22 cellular contexts compared by ENCODE assay signal in genomic region chr12:15346488-15346887, GRCh38. TPM values are rescaled to one million over a fixed set of nuclear protein-coding genes. Genes with fewer than 3 reads are reported as not detected.
DNase-seq lines count a peak whose midpoint lies in the region; ATAC-seq, FAIRE-seq and TF ChIP-seq lines count a peak whose summit lies in the region.
"Had no signal": no experiment of that assay in that cellular context is flagged by ENCODE, and none has a peak within 500 bp of the region (broad histone marks: within the 10 kb centered on the region; RNA-seq: fewer than 3 reads in every experiment).

No MANE protein-coding gene starts in this region.

- H3K27ac Mint-ChIP-seq in MCF 10A (ENCODE audit: low read depth, unreplicated experiment) = peak overlapping the region; percentile 16
- no peak overlapping the region for H3K27ac Mint-ChIP-seq in activated CD4-positive, alpha-beta memory T cell treated with anti-CD3 and anti-CD28 coated beads for 36 hours
- H3K27ac Mint-ChIP-seq: CD4-positive, alpha-beta memory T cell had no signal

- H3K27ac ChIP-seq in mammary epithelial cell (ENCODE audit: insufficient read depth, low read depth, low read length) = no peak overlapping the region
- H3K27ac ChIP-seq: A549, GM23248 had no signal

- H3K36me3 Mint-ChIP-seq in MCF 10A (ENCODE audit: insufficient read depth, unreplicated experiment) = no peaks in the 10 kb centered on the region
- no peaks in the 10 kb centered on the region for H3K36me3 Mint-ChIP-seq in activated CD4-positive, alpha-beta memory T cell treated with anti-CD3 and anti-CD28 coated beads for 36 hours
- H3K36me3 Mint-ChIP-seq: CD4-positive, alpha-beta memory T cell had no signal

- 68% methylated on average over 3 of the region's 3 CpGs for WGBS in mammary epithelial cell (ENCODE audit: low coverage, missing lambda C conversion rate)

- CTCF ChIA-PET in MCF 10A (lab: Yijun Ruan, JAX) (interaction anchor here (0.5 kb wide), 1 partner anchor 254 kb away, joined by 3 read pairs; no protein-coding TSS in a partner anchor), mammary epithelial cell (lab: Charles Lee; ENCODE audit: low non-redundant PET) (no interaction called here)
- CTCF ChIA-PET in activated CD4-positive, alpha-beta memory T cell treated with anti-CD3 and anti-CD28 coated beads for 36 hours (lab: Charles Lee) = no interaction called here

- H3K9me3 ChIP-seq in mammary epithelial cell (replicated peaks; ENCODE audit: insufficient read depth, low read length) = no peaks in the 10 kb centered on the region
- H3K9me3 ChIP-seq: A549 had no signal

- no peaks in the 10 kb centered on the region for H3K4me1 ChIP-seq in mammary epithelial cell (ENCODE audit: insufficient read depth, low read length)
- H3K4me1 ChIP-seq: A549 had no signal

- peaks cover 6% of the 10 kb centered on the region for H3K4me1 Mint-ChIP-seq in MCF 10A (ENCODE audit: insufficient read depth, unreplicated experiment)
- H3K4me1 Mint-ChIP-seq in activated CD4-positive, alpha-beta memory T cell treated with anti-CD3 and anti-CD28 coated beads for 36 hours (ENCODE audit: low read depth) = no peaks in the 10 kb centered on the region
- H3K4me1 Mint-ChIP-seq: CD4-positive, alpha-beta memory T cell had no signal

- H3K27me3 Mint-ChIP-seq in MCF 10A (ENCODE audit: insufficient read depth, unreplicated experiment) = no peaks in the 10 kb centered on the region
- H3K27me3 Mint-ChIP-seq in activated CD4-positive, alpha-beta memory T cell treated with anti-CD3 and anti-CD28 coated beads for 36 hours = peaks cover 7% of the 10 kb centered on the region

- FAIRE-seq in RCC 7860 (lab: Jason Lieb, UNC) = peak; percentile 70
- FAIRE-seq: A549, GM12891, GM18507, H1 had no signal

- H3K27me3 ChIP-seq in mammary epithelial cell (ENCODE audit: insufficient read depth, low read length) = no peaks in the 10 kb centered on the region

- BruUV-seq in MCF 10A (replicated peaks; lab: Mats Ljungman, UMichigan) = no TSS peak
- no TSS peak for BruUV-seq in mammary epithelial cell (replicated peaks; lab: Mats Ljungman, UMichigan)

- ATAC-seq in GM21526 (IDR thresholded peaks at IDR 0.05; ENCODE audit: low FRiP score, unreplicated experiment) = no peak
- ATAC-seq: A549 had no signal

- no peak overlapping the region for H3K9ac ChIP-seq in mammary epithelial cell (ENCODE audit: insufficient read depth, low read length)
- H3K9ac ChIP-seq: GM23248 had no signal

- no peak overlapping the region for H3K4me3 Mint-ChIP-seq in MCF 10A (ENCODE audit: unreplicated experiment)
- H3K4me3 Mint-ChIP-seq in activated CD4-positive, alpha-beta memory T cell treated with anti-CD3 and anti-CD28 coated beads for 36 hours = no peak overlapping the region
- H3K4me3 Mint-ChIP-seq: CD4-positive, alpha-beta memory T cell had no signal

- TF ChIP-seq CTCF in MCF 10A (IDR thresholded peaks at IDR 0.05; ENCODE audit: unreplicated experiment) (no peak), mammary epithelial cell (conservative IDR thresholded peaks at IDR 0.05 in 1 of 2, IDR thresholded peaks at IDR 0.05 in 1 of 2; ENCODE audit: extremely low read depth in 1 of 2, insufficient read depth in 1 of 2, low read depth in 1 of 2, low read length in 2 of 2) (no peak)

- POLR2A ChIA-PET in MCF 10A (lab: Yijun Ruan, JAX) = interaction anchor here (0.9 kb wide), 1 partner anchor 12 kb away, joined by 4 read pairs; no protein-coding TSS in a partner anchor
- POLR2A ChIA-PET in activated CD4-positive, alpha-beta memory T cell treated with anti-CD3 and anti-CD28 coated beads for 36 hours (lab: Charles Lee) = no interaction called here

- H3K9me3 Mint-ChIP-seq in MCF 10A (ENCODE audit: unreplicated experiment) = no peaks in the 10 kb centered on the region
- no peaks in the 10 kb centered on the region for H3K9me3 Mint-ChIP-seq in activated CD4-positive, alpha-beta memory T cell treated with anti-CD3 and anti-CD28 coated beads for 36 hours

- H3K36me3 ChIP-seq in mammary epithelial cell (ENCODE audit: insufficient read depth, low read length) = no peaks in the 10 kb centered on the region

- no peaks in the 10 kb centered on the region for H4K20me1 ChIP-seq in mammary epithelial cell (ENCODE audit: insufficient read depth, low read length)

- H3K79me2 ChIP-seq in mammary epithelial cell (ENCODE audit: insufficient read depth, low read length) = no peaks in the 10 kb centered on the region

- intact Hi-C loops in MCF 10A (cut with micrococcal nuclease) = no loop called here
- intact Hi-C loops in mammary epithelial cell (cut with micrococcal nuclease) = no loop called here
- intact Hi-C loops in activated CD4-positive, alpha-beta memory T cell treated with anti-CD3 and anti-CD28 coated beads for 36 hours (cut with micrococcal nuclease) = no loop called here

- H2AFZ ChIP-seq in mammary epithelial cell (ENCODE audit: low read depth, low read length) = no peak overlapping the region
- H2AFZ ChIP-seq: GM23248 had no signal

- no peak overlapping the region for H3K4me3 ChIP-seq in mammary epithelial cell (replicated peaks in 1 of 3; ENCODE audit: insufficient read depth in 1 of 3, low read depth in 2 of 3, low read length in 3 of 3)
- H3K4me3 ChIP-seq: A549, GM23248 had no signal

- DNase-seq in MCF 10A (ENCODE audit: unreplicated experiment) (no peak), mammary epithelial cell (no peak), RCC 7860 (ENCODE audit: low spot score) (peak; percentile 60), renal cortical epithelial cell (ENCODE audit: low read depth) (peak; percentile 4)
- no peak for DNase-seq in activated CD4-positive, alpha-beta memory T cell treated with anti-CD3 and anti-CD28 coated beads for 36 hours
- DNase-seq: 8988T; C1 segment of cervical spinal cord; Calu3; CD4-positive, alpha-beta memory T cell; COR-L47; DMS53; DMS79 treated with DMSO at 0.1 percent for 48 hours; GF-D8; GM23248; H7; HCEC 1CT had no signal

- H3K4me2 ChIP-seq in mammary epithelial cell (ENCODE audit: insufficient read depth, low read depth, low read length) = no peak overlapping the region
- H3K4me2 ChIP-seq: A549 had no signal

- in situ Hi-C loops in mammary epithelial cell (cut with MboI; ENCODE audit: low sequenced_read_pairs in 2 of 2) = no loop called here

- dilution Hi-C loops in mammary epithelial cell (cut with HindIII; ENCODE audit: low sequenced_read_pairs) = no loop called here

RNA-seq across cellular contexts. Expression of gene PTPRO, which starts 24.2 kb away (rescaled TPM):
- 0.74 and 2.2 TPM in 2 replicates for total RNA-seq in MCF 10A (2022)
- total RNA-seq in mammary epithelial cell = under 1 TPM in 1 of 2 donors, not detected in 1; 0.21 TPM
- polyA plus RNA-seq in mammary epithelial cell = 0.08 TPM
- polyA minus RNA-seq in mammary epithelial cell = not detected
- 0.45 and 0.69 TPM in 2 replicates for total RNA-seq in renal cortical epithelial cell
- total RNA-seq in activated CD4-positive, alpha-beta memory T cell treated with anti-CD3 and anti-CD28 coated beads for 36 hours = under 1 TPM; 0.14 to 0.15 TPM
- total RNA-seq: Calu3, G401 had no signal

Comparison
In these comparisons a context has a peak if more than half of its experiments do, and no peak if none do; other contexts are left out.
1. DNase-seq: peak in RCC 7860 (single experiment) and renal cortical epithelial cell (single experiment); none in MCF 10A (single experiment), mammary epithelial cell (single experiment) and activated CD4-positive, alpha-beta memory T cell treated with anti-CD3 and anti-CD28 coated beads for 36 hours (single experiment).